In genomic region chr7:150988230-150989226, GRCh38 we compare ENCODE assay signal across 1 cellular context.
TF ChIP-seq lines count a peak whose summit lies in the region.

No MANE protein-coding gene starts in this region.

TF ChIP-seq in H1, 55 proteins besides CTCF, POLR2A, EP300 and RAD21:
- no peak for TF ChIP-seq CHD7 (IDR thresholded peaks at IDR 0.05; ENCODE audit: insufficient replicate concordance, low read length)
- TF ChIP-seq KDM1A (IDR thresholded peaks at IDR 0.05; ENCODE audit: borderline replicate concordance, low read length): no peak
- no peak for TF ChIP-seq RBBP5 (IDR thresholded peaks at IDR 0.05; ENCODE audit: borderline replicate concordance, low read depth, low read length)
- TF ChIP-seq ATF3 (IDR thresholded peaks at IDR 0.05; ENCODE audit: insufficient read depth, low read depth, low read length): no peak
- no peak for TF ChIP-seq FOSL1 (IDR thresholded peaks at IDR 0.05; ENCODE audit: insufficient read depth, low read depth, low read length)
- TF ChIP-seq GABPA (IDR thresholded peaks at IDR 0.05; ENCODE audit: borderline replicate concordance, insufficient read depth, low read length): peak; percentile 69; the same call in 1 of the 2 replicates
- TF ChIP-seq RFX5 (IDR thresholded peaks at IDR 0.05; ENCODE audit: borderline replicate concordance, low read depth, low read length): no peak
- no peak for TF ChIP-seq TCF12 (IDR thresholded peaks at IDR 0.05; ENCODE audit: low read depth, low read length)
- TF ChIP-seq SP4 (IDR thresholded peaks at IDR 0.05; ENCODE audit: low read length): no peak
- no peak for TF ChIP-seq GTF2F1 (IDR thresholded peaks at IDR 0.05; ENCODE audit: borderline replicate concordance, low read depth, low read length)
- TF ChIP-seq ATF2 (IDR thresholded peaks at IDR 0.05; ENCODE audit: low read length): no peak; the same call in 1 of the 2 replicates
- TF ChIP-seq CHD2 (IDR thresholded peaks at IDR 0.05; ENCODE audit: low read length): no peak
- TF ChIP-seq HDAC2 (IDR thresholded peaks at IDR 0.05; ENCODE audit: borderline replicate concordance in 1 of 2, low read depth in 2 of 2, low read length in 2 of 2): 0 out of 4 replicates have a peak, but pooled peaks of 1 of the 2 experiments have one; percentile 15
- TF ChIP-seq KDM4A (IDR thresholded peaks at IDR 0.05; ENCODE audit: low read depth, low read length, severe bottlenecking): peak; percentile 48
- TF ChIP-seq PHF8 (conservative IDR thresholded peaks at IDR 0.05; ENCODE audit: low read depth, low read length): no peak
- no peak for TF ChIP-seq USF2 (IDR thresholded peaks at IDR 0.05; ENCODE audit: low read length)
- TF ChIP-seq EGR1 (IDR thresholded peaks at IDR 0.05; ENCODE audit: borderline replicate concordance, low read depth, low read length): no peak
- 0 out of 4 replicates have a peak, but pooled peaks of 1 of the 2 experiments have one; percentile 33 for TF ChIP-seq SIN3A (conservative IDR thresholded peaks at IDR 0.05 in 1 of 2, IDR thresholded peaks at IDR 0.05 in 1 of 2; ENCODE audit: low read depth in 1 of 2, low read length in 2 of 2)
- TF ChIP-seq SRF (IDR thresholded peaks at IDR 0.05; ENCODE audit: low read depth, low read length): no peak
- TF ChIP-seq SAP30 (IDR thresholded peaks at IDR 0.05; ENCODE audit: insufficient read depth, insufficient replicate concordance, low read length): no peak
- no peak for TF ChIP-seq KDM5A (IDR thresholded peaks at IDR 0.05; ENCODE audit: low read length)
- peak; percentile 18 for TF ChIP-seq NANOG (IDR thresholded peaks at IDR 0.05; ENCODE audit: insufficient read depth, low read depth, low read length, poor library complexity, severe bottlenecking)
- TF ChIP-seq POU5F1 (IDR thresholded peaks at IDR 0.05; ENCODE audit: low read depth, low read length): no peak
- no peak for TF ChIP-seq CBX5 (IDR thresholded peaks at IDR 0.05; ENCODE audit: low read depth, low read length)
- TF ChIP-seq SP2 (IDR thresholded peaks at IDR 0.05; ENCODE audit: low read length): no peak
- TF ChIP-seq ZNF274 (IDR thresholded peaks at IDR 0.05; ENCODE audit: borderline replicate concordance, extremely low read depth, low read length): no peak
- TF ChIP-seq SIX5 (IDR thresholded peaks at IDR 0.05; ENCODE audit: low read depth, low read length): no peak
- TF ChIP-seq BACH1 (IDR thresholded peaks at IDR 0.05; ENCODE audit: low read length): 0 out of 2 replicates have a peak, but pooled peaks have one; percentile 32
- no peak for TF ChIP-seq TEAD4 (IDR thresholded peaks at IDR 0.05; ENCODE audit: low read depth, low read length)
- TF ChIP-seq JUN (IDR thresholded peaks at IDR 0.05; ENCODE audit: low read depth, low read length): no peak
- peak; percentile 45 for TF ChIP-seq ASH2L (IDR thresholded peaks at IDR 0.05; ENCODE audit: low read length)
- TF ChIP-seq CEBPB (IDR thresholded peaks at IDR 0.05; ENCODE audit: low read depth, low read length): 0 out of 2 replicates have a peak, but pooled peaks have one; percentile 28
- no peak for TF ChIP-seq HDAC6 (IDR thresholded peaks at IDR 0.05; ENCODE audit: low read depth, low read length)
